In genomic region chr16:85949787-85950186, GRCh38 we compare ENCODE assay signal across 19 cellular contexts. TPM values are rescaled to one million over a fixed set of nuclear protein-coding genes. Genes with fewer than 3 reads are reported as not detected.
DNase-seq lines count a peak whose midpoint lies in the region; ATAC-seq, FAIRE-seq and TF ChIP-seq lines count a peak whose summit lies in the region.
"Had no signal": no experiment of that assay in that cellular context is flagged by ENCODE, and none has a peak within 500 bp of the region (broad histone marks: within the 10 kb centered on the region; RNA-seq: fewer than 3 reads in every experiment).

No MANE protein-coding gene starts in this region.

- no peaks in the 10 kb centered on the region for H3K9me3 Mint-ChIP-seq in activated T-cell treated with anti-CD3 and anti-CD28 coated beads, Interleukin-2, amount 50 U/mL, for 24 hours
- H3K9me3 Mint-ChIP-seq in activated T-cell treated with anti-CD3 and anti-CD28 coated beads, Interleukin-2, amount 50 U/mL, for 72 hours: no peaks in the 10 kb centered on the region
- no peaks in the 10 kb centered on the region for H3K9me3 Mint-ChIP-seq in IgD-negative memory B cell
- H3K9me3 Mint-ChIP-seq in activated naive CD8-positive, alpha-beta T cell treated with anti-CD3 and anti-CD28 coated beads, Interleukin-2, amount 10 ng/mL, durations not matched to agents 7 days and 5 days: no peaks in the 10 kb centered on the region
- no peaks in the 10 kb centered on the region for H3K9me3 Mint-ChIP-seq in stimulated activated memory B cell treated with anti-CD40 and anti-IgM and Interleukin-4, amounts not matched to agents 10 μg/mL and 1 μg/mL and 100 μg/mL, for 72 hours

- FAIRE-seq in H54 (lab: Jason Lieb, UNC): no peak
- FAIRE-seq: K562 had no signal

- H3K4me1 Mint-ChIP-seq in activated T-cell treated with anti-CD3 and anti-CD28 coated beads, Interleukin-2, amount 50 U/mL, for 24 hours (ENCODE audit: low read depth): peaks cover 61% of the 10 kb centered on the region
- H3K4me1 Mint-ChIP-seq in activated T-cell treated with anti-CD3 and anti-CD28 coated beads, Interleukin-2, amount 50 U/mL, for 72 hours (ENCODE audit: low read depth): peaks cover 60% of the 10 kb centered on the region
- peaks cover 35 to 48% (median 36%) of the 10 kb centered on the region in 3 donors for H3K4me1 Mint-ChIP-seq in IgD-negative memory B cell
- H3K4me1 Mint-ChIP-seq in activated naive CD8-positive, alpha-beta T cell treated with anti-CD3 and anti-CD28 coated beads, Interleukin-2, amount 10 ng/mL, durations not matched to agents 7 days and 5 days: peaks cover 30% of the 10 kb centered on the region
- peaks cover 79% of the 10 kb centered on the region for H3K4me1 Mint-ChIP-seq in stimulated activated memory B cell treated with anti-CD40 and anti-IgM and Interleukin-4, amounts not matched to agents 10 μg/mL and 1 μg/mL and 100 μg/mL, for 72 hours

- H3K4me3 Mint-ChIP-seq in activated T-cell treated with anti-CD3 and anti-CD28 coated beads, Interleukin-2, amount 50 U/mL, for 24 hours: no peak overlapping the region
- H3K4me3 Mint-ChIP-seq in activated T-cell treated with anti-CD3 and anti-CD28 coated beads, Interleukin-2, amount 50 U/mL, for 72 hours: no peak overlapping the region
- peak overlapping the region in 2 of 4 donors; percentile 49 to 65 for H3K4me3 Mint-ChIP-seq in IgD-negative memory B cell
- H3K4me3 Mint-ChIP-seq in activated naive CD8-positive, alpha-beta T cell treated with anti-CD3 and anti-CD28 coated beads, Interleukin-2, amount 10 ng/mL, durations not matched to agents 7 days and 5 days: peak overlapping the region; percentile 13
- no peak overlapping the region for H3K4me3 Mint-ChIP-seq in stimulated activated memory B cell treated with anti-CD40 and anti-IgM and Interleukin-4, amounts not matched to agents 10 μg/mL and 1 μg/mL and 100 μg/mL, for 72 hours

- peaks cover 2% of the 10 kb centered on the region for H3K36me3 Mint-ChIP-seq in activated T-cell treated with anti-CD3 and anti-CD28 coated beads, Interleukin-2, amount 50 U/mL, for 24 hours (ENCODE audit: low read depth)
- no peaks in the 10 kb centered on the region for H3K36me3 Mint-ChIP-seq in activated T-cell treated with anti-CD3 and anti-CD28 coated beads, Interleukin-2, amount 50 U/mL, for 72 hours (ENCODE audit: insufficient read depth in 2 of 2)
- no peaks in the 10 kb centered on the region for H3K36me3 Mint-ChIP-seq in IgD-negative memory B cell
- no peaks in the 10 kb centered on the region for H3K36me3 Mint-ChIP-seq in activated naive CD8-positive, alpha-beta T cell treated with anti-CD3 and anti-CD28 coated beads, Interleukin-2, amount 10 ng/mL, durations not matched to agents 7 days and 5 days
- no peaks in the 10 kb centered on the region for H3K36me3 Mint-ChIP-seq in stimulated activated memory B cell treated with anti-CD40 and anti-IgM and Interleukin-4, amounts not matched to agents 10 μg/mL and 1 μg/mL and 100 μg/mL, for 72 hours

- peak overlapping the region; percentile 29 for H3K27ac Mint-ChIP-seq in activated T-cell treated with anti-CD3 and anti-CD28 coated beads, Interleukin-2, amount 50 U/mL, for 24 hours
- H3K27ac Mint-ChIP-seq in activated T-cell treated with anti-CD3 and anti-CD28 coated beads, Interleukin-2, amount 50 U/mL, for 72 hours: no peak overlapping the region
- peak overlapping the region in 2 of 3 donors; percentile 68 to 74 for H3K27ac Mint-ChIP-seq in IgD-negative memory B cell
- H3K27ac Mint-ChIP-seq in activated naive CD8-positive, alpha-beta T cell treated with anti-CD3 and anti-CD28 coated beads, Interleukin-2, amount 10 ng/mL, durations not matched to agents 7 days and 5 days: peak overlapping the region; percentile 16
- peak overlapping the region; percentile 87 for H3K27ac Mint-ChIP-seq in stimulated activated memory B cell treated with anti-CD40 and anti-IgM and Interleukin-4, amounts not matched to agents 10 μg/mL and 1 μg/mL and 100 μg/mL, for 72 hours

- DNase-seq in activated T-cell treated with anti-CD3 and anti-CD28 coated beads, Interleukin-2, amount 50 U/mL, for 24 hours: no peak
- DNase-seq in activated T-cell treated with anti-CD3 and anti-CD28 coated beads, Interleukin-2, amount 50 U/mL, for 72 hours: no peak
- DNase-seq in activated naive CD8-positive, alpha-beta T cell treated with anti-CD3 and anti-CD28 coated beads, Interleukin-2, amount 10 ng/mL, durations not matched to agents 7 days and 5 days: no peak
- DNase-seq in H54 (ENCODE audit: insufficient read length, low spot score) (no peak), HuH-7.5 (ENCODE audit: low spot score) (no peak), DMS153 treated with DMSO at 0.1 percent for 48 hours (lab: John Stamatoyannopoulos, UW; ENCODE audit: unreplicated experiment) (no peak)
- DNase-seq: 8988T; GF-D8; NCI-H1436; NCI-H2029; NCI-H2171 treated with DMSO at 0.1 percent for 48 hours; NCI-H446 treated with DMSO at 0.1 percent for 48 hours; NK-92 treated with Interleukin-12 subunit alpha and Interleukin-12 subunit beta, amount 100 ng/mL, for 24 hours; PC-3 had no signal

- peaks cover 22% of the 10 kb centered on the region for H3K27me3 Mint-ChIP-seq in activated T-cell treated with anti-CD3 and anti-CD28 coated beads, Interleukin-2, amount 50 U/mL, for 24 hours
- H3K27me3 Mint-ChIP-seq in activated T-cell treated with anti-CD3 and anti-CD28 coated beads, Interleukin-2, amount 50 U/mL, for 72 hours (ENCODE audit: low read depth): peaks cover 28% of the 10 kb centered on the region
- H3K27me3 Mint-ChIP-seq in IgD-negative memory B cell: no peaks in the 10 kb centered on the region
- peaks cover 3% of the 10 kb centered on the region for H3K27me3 Mint-ChIP-seq in activated naive CD8-positive, alpha-beta T cell treated with anti-CD3 and anti-CD28 coated beads, Interleukin-2, amount 10 ng/mL, durations not matched to agents 7 days and 5 days
- no peaks in the 10 kb centered on the region for H3K27me3 Mint-ChIP-seq in stimulated activated memory B cell treated with anti-CD40 and anti-IgM and Interleukin-4, amounts not matched to agents 10 μg/mL and 1 μg/mL and 100 μg/mL, for 72 hours

- POLR2A ChIA-PET in activated naive CD8-positive, alpha-beta T cell treated with anti-CD3 and anti-CD28 coated beads, Interleukin-2, amount 10 ng/mL, durations not matched to agents 7 days and 5 days (lab: Charles Lee): no interaction called here

- no peak for ATAC-seq in activated T-cell treated with anti-CD3 and anti-CD28 coated beads, Interleukin-2, amount 50 U/mL, for 72 hours (replicated peaks in 1 of 2)
- no peak for ATAC-seq in activated naive CD8-positive, alpha-beta T cell treated with anti-CD3 and anti-CD28 coated beads, Interleukin-2, amount 10 ng/mL, durations not matched to agents 7 days and 5 days (ENCODE audit: low read depth)
- ATAC-seq in stimulated activated memory B cell treated with anti-CD40 and anti-IgM and Interleukin-4, amounts not matched to agents 10 μg/mL and 1 μg/mL and 100 μg/mL, for 72 hours: no peak
- ATAC-seq: K562, PC-3 had no signal

- TF ChIP-seq POLR2A in H54 (IDR thresholded peaks at IDR 0.05; ENCODE audit: low read depth, low read length): no peak

RNA-seq across cellular contexts. Expression of gene IRF8, which starts 50.8 kb away (rescaled TPM):
- 10 to 100 TPM; 46.8 to 52.4 TPM for total RNA-seq in activated T-cell treated with anti-CD3 and anti-CD28 coated beads, Interleukin-2, amount 50 U/mL, for 72 hours
- polyA plus RNA-seq in IgD-negative memory B cell: 718 TPM
- total RNA-seq in activated naive CD8-positive, alpha-beta T cell treated with anti-CD3 and anti-CD28 coated beads, Interleukin-2, amount 10 ng/mL, durations not matched to agents 7 days and 5 days: 10 to 100 TPM; 27.8 to 30.8 TPM
- total RNA-seq: Daoy, PC-3 had no signal
- polyA plus RNA-seq: BJ had no signal
